Comparison of ENCODE assay signal across 17 cellular contexts in the genomic region with DNA sequence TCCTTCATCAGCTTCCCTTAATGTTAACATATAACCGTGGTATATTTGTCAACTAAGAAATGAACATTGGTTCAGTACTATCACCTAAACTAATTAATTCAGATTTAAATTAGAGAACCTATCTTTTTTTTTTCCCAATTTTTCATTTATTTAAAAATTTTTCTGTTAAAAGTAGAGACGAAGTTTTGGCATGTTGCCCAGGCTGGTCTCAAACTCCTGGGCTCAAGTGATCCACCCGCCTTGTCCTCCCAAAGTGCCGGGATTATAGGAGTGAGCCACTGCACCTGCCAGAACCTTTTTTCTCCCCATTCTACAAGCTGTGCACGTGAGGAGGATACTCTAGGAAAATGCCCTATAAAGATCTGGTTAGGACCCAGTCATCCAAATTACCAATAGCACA. TPM values are rescaled to one million over a fixed set of nuclear protein-coding genes. Genes with fewer than 3 reads are reported as not detected.
DNase-seq lines count a peak whose midpoint lies in the region; ATAC-seq and TF ChIP-seq lines count a peak whose summit lies in the region.
"Had no signal": no experiment of that assay in that cellular context is flagged by ENCODE, and none has a peak within 500 bp of the region (broad histone marks: within the 10 kb centered on the region; RNA-seq: fewer than 3 reads in every experiment).

No MANE protein-coding gene starts in this region.

- no peak overlapping the region for H3K4me2 ChIP-seq in hepatocyte
- H3K4me2 ChIP-seq: BLaER1 had no signal

- TF ChIP-seq CTCF in hepatocyte (IDR thresholded peaks at IDR 0.05; ENCODE audit: poor library complexity) = no peak
- no peak for TF ChIP-seq CTCF in GM13976 (IDR thresholded peaks at IDR 0.05; ENCODE audit: borderline replicate concordance, control extremely low read depth, extremely low read depth, insufficient read depth, missing control alignments)

- ATAC-seq in activated T-helper 17 cell treated with anti-CD3 and anti-CD28 coated beads, Interleukin-2, amount 50 U/mL, for 72 hours (replicated peaks) = no peak
- no peak for ATAC-seq in central memory CD8-positive, alpha-beta T cell (replicated peaks; ENCODE audit: extremely low read depth, poor library complexity, severe bottlenecking)

- 81% methylated on average over 5 of the region's 5 CpGs for WGBS in hepatocyte (ENCODE audit: low lambda C conversion rate, missing lambda C conversion rate)

- H3K4me1 ChIP-seq in hepatocyte (ENCODE audit: insufficient read depth) = peaks cover 9% of the 10 kb centered on the region
- H3K4me1 ChIP-seq: BE2C had no signal

- no peak overlapping the region for H2AFZ ChIP-seq in hepatocyte

- H3K27me3 Mint-ChIP-seq in activated T-helper 17 cell treated with anti-CD3 and anti-CD28 coated beads, Interleukin-2, amount 50 U/mL, for 72 hours = no peaks in the 10 kb centered on the region
- H3K27me3 Mint-ChIP-seq in central memory CD8-positive, alpha-beta T cell = no peaks in the 10 kb centered on the region
- H3K27me3 Mint-ChIP-seq: CD4-positive, alpha-beta memory T cell; CD4-positive, CD25-positive, alpha-beta regulatory T cell; CD8-positive, alpha-beta memory T cell had no signal

- H3K27ac ChIP-seq in hepatocyte = no peak overlapping the region
- H3K27ac ChIP-seq: BLaER1 had no signal

- H4K20me1 ChIP-seq in hepatocyte (ENCODE audit: insufficient read depth, poor library complexity, severe bottlenecking) = peaks cover 4% of the 10 kb centered on the region

- peaks cover 68% of the 10 kb centered on the region for H3K36me3 Mint-ChIP-seq in activated T-helper 17 cell treated with anti-CD3 and anti-CD28 coated beads, Interleukin-2, amount 50 U/mL, for 72 hours (ENCODE audit: low read depth)
- peaks cover 52% of the 10 kb centered on the region for H3K36me3 Mint-ChIP-seq in central memory CD8-positive, alpha-beta T cell (ENCODE audit: insufficient read depth)

- no peaks in the 10 kb centered on the region for H3K9me3 Mint-ChIP-seq in activated T-helper 17 cell treated with anti-CD3 and anti-CD28 coated beads, Interleukin-2, amount 50 U/mL, for 72 hours
- H3K9me3 Mint-ChIP-seq in central memory CD8-positive, alpha-beta T cell = no peaks in the 10 kb centered on the region
- H3K9me3 Mint-ChIP-seq: CD14-positive monocyte; CD4-positive, alpha-beta memory T cell; CD4-positive, CD25-positive, alpha-beta regulatory T cell; CD8-positive, alpha-beta memory T cell had no signal

- H3K4me3 ChIP-seq in hepatocyte = no peak overlapping the region
- H3K4me3 ChIP-seq: BLaER1 had no signal

- no peak overlapping the region for H3K4me3 Mint-ChIP-seq in activated T-helper 17 cell treated with anti-CD3 and anti-CD28 coated beads, Interleukin-2, amount 50 U/mL, for 72 hours
- H3K4me3 Mint-ChIP-seq in central memory CD8-positive, alpha-beta T cell = no peak overlapping the region
- H3K4me3 Mint-ChIP-seq: CD14-positive monocyte had no signal

- peaks cover 11% of the 10 kb centered on the region for H3K4me1 Mint-ChIP-seq in activated T-helper 17 cell treated with anti-CD3 and anti-CD28 coated beads, Interleukin-2, amount 50 U/mL, for 72 hours
- H3K4me1 Mint-ChIP-seq in central memory CD8-positive, alpha-beta T cell = peaks cover 27% of the 10 kb centered on the region

- H3K36me3 ChIP-seq in hepatocyte (replicated peaks; ENCODE audit: insufficient read depth, low read depth) = peaks cover 3% of the 10 kb centered on the region

- H3K9me3 ChIP-seq in hepatocyte (ENCODE audit: low read depth) = no peaks in the 10 kb centered on the region
- H3K9me3 ChIP-seq: BE2C, BLaER1 had no signal

- no peaks in the 10 kb centered on the region for H3K27me3 ChIP-seq in hepatocyte
- H3K27me3 ChIP-seq: BE2C, BLaER1 had no signal

- in situ Hi-C loops in GM13976 (cut with MboI; ENCODE audit: low sequenced_read_pairs, unreplicated experiment) = no loop called here

- no peak for DNase-seq in central memory CD8-positive, alpha-beta T cell (ENCODE audit: low spot score in 2 of 2)
- no peak for DNase-seq in iPS-NIHi11 (ENCODE audit: low spot score)
- no peak for DNase-seq in hepatocyte (ENCODE audit: low spot score)
- DNase-seq in GM13976 (ENCODE audit: low spot score) = no peak
- DNase-seq: 8988T; ACHN; BE2C; C1 segment of cervical spinal cord; CD4-positive, alpha-beta memory T cell; CD4-positive, CD25-positive, alpha-beta regulatory T cell; CD8-positive, alpha-beta memory T cell; COR-L47; DMS79 treated with DMSO at 0.1 percent for 48 hours; GF-D8 had no signal

- H3K27ac Mint-ChIP-seq in activated T-helper 17 cell treated with anti-CD3 and anti-CD28 coated beads, Interleukin-2, amount 50 U/mL, for 72 hours = peak overlapping the region; percentile 70
- peak overlapping the region; percentile 35 for H3K27ac Mint-ChIP-seq in central memory CD8-positive, alpha-beta T cell (ENCODE audit: low read depth)

- peaks cover 31% of the 10 kb centered on the region for H3K79me2 ChIP-seq in hepatocyte

- H3K9me2 ChIP-seq in hepatocyte (replicated peaks; ENCODE audit: insufficient read depth) = no peaks in the 10 kb centered on the region

RNA-seq across cellular contexts. Expression of a gene that starts 3.6 kb away (rescaled TPM):
- 10 to 100 TPM; 17.0 to 40.5 TPM for total RNA-seq in activated T-helper 17 cell treated with anti-CD3 and anti-CD28 coated beads, Interleukin-2, amount 50 U/mL, for 72 hours
- 76.2 and 95.0 TPM in 2 replicates for total RNA-seq in hepatocyte
- polyA plus RNA-seq in hepatocyte = 103 and 130 TPM in 2 replicates

RNA-seq across cellular contexts. Expression of a gene that starts 19.7 kb away (rescaled TPM):
- 100 to 1,000 TPM; 133 to 146 TPM for total RNA-seq in activated T-helper 17 cell treated with anti-CD3 and anti-CD28 coated beads, Interleukin-2, amount 50 U/mL, for 72 hours
- total RNA-seq in hepatocyte = 198 and 229 TPM in 2 replicates
- polyA plus RNA-seq in hepatocyte = 191 and 192 TPM in 2 replicates

RNA-seq across cellular contexts. Expression of a gene that starts 52.0 kb away (rescaled TPM):
- 100 to 1,000 TPM in 1 of 2 donors, 10 to 100 TPM in 1; 96.0 to 147 TPM for total RNA-seq in activated T-helper 17 cell treated with anti-CD3 and anti-CD28 coated beads, Interleukin-2, amount 50 U/mL, for 72 hours
- total RNA-seq in hepatocyte = 10.0 and 16.3 TPM in 2 replicates
- polyA plus RNA-seq in hepatocyte = 8.6 and 8.8 TPM in 2 replicates
